Comparison of ENCODE assay signal across 10 cellular contexts in genomic region chr11:65489706-65490310, GRCh38. TPM values are rescaled to one million over a fixed set of nuclear protein-coding genes. Genes with fewer than 3 reads are reported as not detected.
DNase-seq lines count a peak whose midpoint lies in the region; TF ChIP-seq lines count a peak whose summit lies in the region.
"Had no signal": no experiment of that assay in that cellular context is flagged by ENCODE, and none has a peak within 500 bp of the region (broad histone marks: within the 10 kb centered on the region; RNA-seq: fewer than 3 reads in every experiment).

No MANE protein-coding gene starts in this region.

- H3K4me1 ChIP-seq in colonic mucosa (peaks cover 67% of the 10 kb centered on the region), tibial artery (peaks cover 20 to 96% (median 80%) of the 10 kb centered on the region in 4 donors)

- DNase-seq in NCI-H2227 (lab: John Stamatoyannopoulos, UW; ENCODE audit: unreplicated experiment): peak; percentile 50
- DNase-seq in NCI-H2227 treated with DMSO at 0.1 percent for 48 hours (lab: John Stamatoyannopoulos, UW): no peak
- no peak for DNase-seq in colonic mucosa
- DNase-seq in mesenteric fat pad (ENCODE audit: low spot score): peak; percentile 75
- DNase-seq in tibial artery: peak; percentile 54 to 79
- DNase-seq in DMS53 treated with DMSO at 0.1 percent for 48 hours (lab: John Stamatoyannopoulos, UW; ENCODE audit: unreplicated experiment): no peak
- no peak for DNase-seq in GF-D8 (lab: John Stamatoyannopoulos, UW)
- no peak for DNase-seq in foreskin melanocyte
- DNase-seq: NCI-H1436; stimulated activated naive CD8-positive, alpha-beta T cell treated with anti-CD3 and anti-CD28 coated beads, Interleukin-15, Interleukin-2, amounts not matched to agents 100 U/mL and 50 U/mL, for 24 hours had no signal

- H3K36me3 ChIP-seq in colonic mucosa: no peaks in the 10 kb centered on the region
- H3K36me3 ChIP-seq in tibial artery: no peaks in the 10 kb centered on the region

- H3K27ac ChIP-seq in colonic mucosa: peak overlapping the region; percentile 99
- H3K27ac ChIP-seq in tibial artery: peak overlapping the region; percentile 97 to 99

- H3K9me3 ChIP-seq in colonic mucosa: no peaks in the 10 kb centered on the region
- no peaks in the 10 kb centered on the region for H3K9me3 ChIP-seq in tibial artery

- H3K9ac ChIP-seq in colonic mucosa (ENCODE audit: low read depth in 2 of 2, low read length in 2 of 2): peak overlapping the region; percentile 72 to 99

- no peak overlapping the region for H3K4me3 ChIP-seq in colonic mucosa
- H3K4me3 ChIP-seq in tibial artery: peak overlapping the region in 1 of 2 donors; percentile 0

- no peaks in the 10 kb centered on the region for H3K27me3 ChIP-seq in colonic mucosa
- no peaks in the 10 kb centered on the region for H3K27me3 ChIP-seq in tibial artery

- intact Hi-C loops in colonic mucosa (cut with DNase I) (no loop called here), tibial artery (cut with DNase I; ENCODE audit: low total_unique reads) (no loop called here)

- no peak for TF ChIP-seq CTCF in colonic mucosa (IDR thresholded peaks at IDR 0.05)
- no peak for TF ChIP-seq CTCF in tibial artery (IDR thresholded peaks at IDR 0.05)

RNA-seq across cellular contexts. Expression of gene MALAT1, which starts 9.0 kb away (rescaled TPM):
- total RNA-seq in colonic mucosa: 1,000 to 10,000 TPM; 4,716 to 6,071 TPM
- total RNA-seq in mesenteric fat pad: 11,495 TPM

RNA-seq across cellular contexts. Expression of gene SCYL1, which starts 35.1 kb away (rescaled TPM):
- total RNA-seq in colonic mucosa (10 to 100 TPM; 59.2 to 84.1 TPM), mesenteric fat pad (87.0 TPM)

Comparison
In these comparisons a context has a peak if more than half of its experiments do, and no peak if none do; other contexts are left out.
1. DNase-seq: peak in NCI-H2227 (single experiment), mesenteric fat pad (single experiment) and tibial artery (2 of 2); none in NCI-H2227 treated with DMSO at 0.1 percent for 48 hours (single experiment), colonic mucosa (single experiment), DMS53 treated with DMSO at 0.1 percent for 48 hours (single experiment), GF-D8 (single experiment) and foreskin melanocyte (single experiment).